In genomic region chrX:35439692-35440091, GRCh38 we compare ENCODE assay signal across 17 cellular contexts.
DNase-seq lines count a peak whose midpoint lies in the region; ATAC-seq and TF ChIP-seq lines count a peak whose summit lies in the region.
"Had no signal": no experiment of that assay in that cellular context is flagged by ENCODE, and none has a peak within 500 bp of the region (broad histone marks: within the 10 kb centered on the region; RNA-seq: fewer than 3 reads in every experiment).

No MANE protein-coding gene starts in this region.

- no peak for ATAC-seq in GM21576 (IDR thresholded peaks at IDR 0.05; ENCODE audit: unreplicated experiment)
- no peak for ATAC-seq in HG03175 (IDR thresholded peaks at IDR 0.05; ENCODE audit: unreplicated experiment)

- peak; percentile 1 to 34 for DNase-seq in NOMO-1 (lab: John Stamatoyannopoulos, UW; ENCODE audit: unreplicated experiment in 2 of 2)
- DNase-seq in NOMO-1 treated with dmso at 0.1 percent for 144 hours (lab: John Stamatoyannopoulos, UW; ENCODE audit: unreplicated experiment): no peak
- DNase-seq in SHP77 treated with DMSO at 0.1 percent for 48 hours (lab: John Stamatoyannopoulos, UW): peak; percentile 52
- peak; percentile 11 for DNase-seq in glomerular visceral epithelial cell (ENCODE audit: extremely low spot score)
- peak; percentile 88 for DNase-seq in renal cortical epithelial cell (ENCODE audit: low read depth)
- no peak for DNase-seq in HFFc6
- DNase-seq: CD8-positive, alpha-beta memory T cell; DMS 273 treated with DMSO at 0.1 percent for 48 hours; EL; NCI-H1048; NCI-H1694; NCI-H446 treated with DMSO at 0.1 percent for 48 hours; NCI-H82; SJCRH30 had no signal

- no peaks in the 10 kb centered on the region for H3K27me3 Mint-ChIP-seq in HFFc6 (ENCODE audit: insufficient read depth)
- H3K27me3 Mint-ChIP-seq: IgD-negative memory B cell had no signal

- H3K4me3 Mint-ChIP-seq in HFFc6: no peak overlapping the region
- H3K4me3 Mint-ChIP-seq: CD8-positive, alpha-beta memory T cell; IgD-negative memory B cell had no signal

- H3K4me1 Mint-ChIP-seq in HFFc6 (ENCODE audit: low read depth): no peaks in the 10 kb centered on the region
- H3K4me1 Mint-ChIP-seq: CD8-positive, alpha-beta memory T cell; IgD-negative memory B cell had no signal

- H3K36me3 Mint-ChIP-seq in HFFc6 (ENCODE audit: low read depth): no peaks in the 10 kb centered on the region
- H3K36me3 Mint-ChIP-seq: CD8-positive, alpha-beta memory T cell; IgD-negative memory B cell had no signal

- H3K27ac Mint-ChIP-seq in HFFc6: no peak overlapping the region
- H3K27ac Mint-ChIP-seq: CD8-positive, alpha-beta memory T cell; IgD-negative memory B cell had no signal

- H3K9me3 Mint-ChIP-seq in HFFc6: 0 out of 2 replicates have a peak, but pooled peaks cover 4% of the 10 kb centered on the region

- TF ChIP-seq CTCF in HFFc6 (IDR thresholded peaks at IDR 0.05): no peak

Comparison
In these comparisons a context has a peak if more than half of its experiments do, and no peak if none do; other contexts are left out.
1. DNase-seq: peak in NOMO-1 (2 of 2), SHP77 treated with DMSO at 0.1 percent for 48 hours (single experiment), glomerular visceral epithelial cell (single experiment) and renal cortical epithelial cell (single experiment); none in NOMO-1 treated with dmso at 0.1 percent for 144 hours (single experiment) and HFFc6 (single experiment).